In genomic region chr19:17869114-17869608, GRCh38 we compare ENCODE assay signal across 19 cellular contexts. TPM values are rescaled to one million over a fixed set of nuclear protein-coding genes. Genes with fewer than 3 reads are reported as not detected.
A peak's percentile ranks its signal among the peaks of the same experiment; 100 is the strongest.
DNase-seq lines count a peak whose midpoint lies in the region; ATAC-seq and TF ChIP-seq lines count a peak whose summit lies in the region.
"Had no signal": no experiment of that assay in that cellular context is flagged by ENCODE, and none has a peak within 500 bp of the region (broad histone marks: within the 10 kb centered on the region; RNA-seq: fewer than 3 reads in every experiment).

No MANE protein-coding gene starts in this region.

- H3K4me3 ChIP-seq in HUES64 (ENCODE audit: low read length): no peak overlapping the region
- H3K4me3 ChIP-seq: GM23248, MG63, SJSA1 had no signal

- no peaks in the 10 kb centered on the region for H3K9me3 Mint-ChIP-seq in activated naive CD4-positive, alpha-beta T cell treated with anti-CD3 and anti-CD28 coated beads for 36 hours
- no peaks in the 10 kb centered on the region for H3K9me3 Mint-ChIP-seq in activated naive CD4-positive, alpha-beta T cell treated with anti-CD3 and anti-CD28 coated beads, Interleukin-2, amount 50 U/mL, for 72 hours
- peaks cover 2% of the 10 kb centered on the region for H3K9me3 Mint-ChIP-seq in glutamatergic neuron (ENCODE audit: unreplicated experiment)
- no peaks in the 10 kb centered on the region for H3K9me3 Mint-ChIP-seq in stimulated activated naive B cell treated with anti-CD40 and anti-IgM and Interleukin-4, amounts not matched to agents 10 μg/mL and 1 μg/mL and 100 μg/mL, for 72 hours

- peaks cover 16% of the 10 kb centered on the region for H3K4me1 Mint-ChIP-seq in activated naive CD4-positive, alpha-beta T cell treated with anti-CD3 and anti-CD28 coated beads for 36 hours (ENCODE audit: low read depth)
- no peaks in the 10 kb centered on the region for H3K4me1 Mint-ChIP-seq in glutamatergic neuron (ENCODE audit: low read depth, unreplicated experiment)
- H3K4me1 Mint-ChIP-seq in stimulated activated naive B cell treated with anti-CD40 and anti-IgM and Interleukin-4, amounts not matched to agents 10 μg/mL and 1 μg/mL and 100 μg/mL, for 72 hours: peaks cover 8 to 25% of the 10 kb centered on the region in 2 donors

- H3K27me3 Mint-ChIP-seq in activated naive CD4-positive, alpha-beta T cell treated with anti-CD3 and anti-CD28 coated beads for 36 hours (ENCODE audit: low read depth): no peaks in the 10 kb centered on the region
- H3K27me3 Mint-ChIP-seq in glutamatergic neuron (ENCODE audit: unreplicated experiment): peaks cover 7% of the 10 kb centered on the region
- peaks cover 11 to 23% of the 10 kb centered on the region in 2 donors for H3K27me3 Mint-ChIP-seq in stimulated activated naive B cell treated with anti-CD40 and anti-IgM and Interleukin-4, amounts not matched to agents 10 μg/mL and 1 μg/mL and 100 μg/mL, for 72 hours

- WGBS in HUES64: 17% methylated on average over 11 of the region's 11 CpGs

- no peaks in the 10 kb centered on the region for H3K4me1 ChIP-seq in HUES64 (ENCODE audit: insufficient read depth, low read length)
- H3K4me1 ChIP-seq: SJSA1 had no signal

- peaks cover 20% of the 10 kb centered on the region for H3K27me3 ChIP-seq in HUES64 (ENCODE audit: insufficient read depth, low read length)

- peak overlapping the region; percentile 36 for H3K27ac Mint-ChIP-seq in activated naive CD4-positive, alpha-beta T cell treated with anti-CD3 and anti-CD28 coated beads for 36 hours
- peak overlapping the region in 1 of 2 donors; percentile 95 for H3K27ac Mint-ChIP-seq in activated naive CD4-positive, alpha-beta T cell treated with anti-CD3 and anti-CD28 coated beads, Interleukin-2, amount 50 U/mL, for 72 hours
- peak overlapping the region; percentile 33 for H3K27ac Mint-ChIP-seq in glutamatergic neuron (ENCODE audit: unreplicated experiment)
- H3K27ac Mint-ChIP-seq in stimulated activated naive B cell treated with anti-CD40 and anti-IgM and Interleukin-4, amounts not matched to agents 10 μg/mL and 1 μg/mL and 100 μg/mL, for 72 hours: peak overlapping the region; percentile 40
- H3K27ac Mint-ChIP-seq: B cell had no signal

- CTCF ChIA-PET in activated naive CD4-positive, alpha-beta T cell treated with anti-CD3 and anti-CD28 coated beads for 36 hours (lab: Charles Lee): interaction anchor here (4.2 kb wide), 1 partner anchor 63 kb away, joined by 25 read pairs; the partner anchor contains the start of gene CCDC124

- no peaks in the 10 kb centered on the region for H3K36me3 Mint-ChIP-seq in activated naive CD4-positive, alpha-beta T cell treated with anti-CD3 and anti-CD28 coated beads for 36 hours (ENCODE audit: low read depth)
- peaks cover 0 to 4% of the 10 kb centered on the region in 2 donors for H3K36me3 Mint-ChIP-seq in activated naive CD4-positive, alpha-beta T cell treated with anti-CD3 and anti-CD28 coated beads, Interleukin-2, amount 50 U/mL, for 72 hours
- H3K36me3 Mint-ChIP-seq in glutamatergic neuron (ENCODE audit: unreplicated experiment): no peaks in the 10 kb centered on the region
- peaks cover 2 to 23% of the 10 kb centered on the region in 2 donors for H3K36me3 Mint-ChIP-seq in stimulated activated naive B cell treated with anti-CD40 and anti-IgM and Interleukin-4, amounts not matched to agents 10 μg/mL and 1 μg/mL and 100 μg/mL, for 72 hours

- TF ChIP-seq CTCF in glutamatergic neuron (IDR thresholded peaks at IDR 0.05; ENCODE audit: partially characterized antibody, unreplicated experiment): no peak

- no peaks in the 10 kb centered on the region for H3K9me3 ChIP-seq in HUES64 (ENCODE audit: insufficient read depth, low read depth, low read length)
- H3K9me3 ChIP-seq: MG63, SJSA1 had no signal

- DNase-seq in activated naive CD4-positive, alpha-beta T cell treated with anti-CD3 and anti-CD28 coated beads for 36 hours: no peak
- no peak for DNase-seq in activated naive CD4-positive, alpha-beta T cell treated with anti-CD3 and anti-CD28 coated beads, Interleukin-2, amount 50 U/mL, for 72 hours (ENCODE audit: low spot score in 2 of 2)
- DNase-seq in glutamatergic neuron (no peak), RKO (ENCODE audit: low spot score) (no peak)
- no peak for DNase-seq in stimulated activated naive B cell treated with anti-CD40 and anti-IgM and Interleukin-4, amounts not matched to agents 10 μg/mL and 1 μg/mL and 100 μg/mL, for 72 hours
- no peak for DNase-seq in stimulated activated naive CD4-positive, alpha-beta T cell (lab: John Stamatoyannopoulos, UW)
- DNase-seq: GDM1, GM23248, Kasumi-1, MG63, NCI-H1092, NCI-H146, NCI-H2029 treated with DMSO at 0.1 percent for 48 hours, NCI-H2171 had no signal

- no peak overlapping the region for H3K9ac ChIP-seq in HUES64 (ENCODE audit: low read depth, low read length)
- H3K9ac ChIP-seq: GM23248 had no signal

- no peak for ATAC-seq in activated naive CD4-positive, alpha-beta T cell treated with anti-CD3 and anti-CD28 coated beads, Interleukin-2, amount 50 U/mL, for 72 hours
- no peak for ATAC-seq in stimulated activated naive B cell treated with anti-CD40 and anti-IgM and Interleukin-4, amounts not matched to agents 10 μg/mL and 1 μg/mL and 100 μg/mL, for 72 hours (replicated peaks)
- no peak for ATAC-seq in HG02981 (IDR thresholded peaks at IDR 0.05; ENCODE audit: unreplicated experiment)

- no peak overlapping the region for H3K4me3 Mint-ChIP-seq in activated naive CD4-positive, alpha-beta T cell treated with anti-CD3 and anti-CD28 coated beads for 36 hours
- no peak overlapping the region for H3K4me3 Mint-ChIP-seq in glutamatergic neuron (ENCODE audit: unreplicated experiment)
- no peak overlapping the region for H3K4me3 Mint-ChIP-seq in stimulated activated naive B cell treated with anti-CD40 and anti-IgM and Interleukin-4, amounts not matched to agents 10 μg/mL and 1 μg/mL and 100 μg/mL, for 72 hours
- H3K4me3 Mint-ChIP-seq: B cell had no signal

- peaks cover 11% of the 10 kb centered on the region for H3K36me3 ChIP-seq in HUES64 (ENCODE audit: insufficient read depth, low read length)

- intact Hi-C loops in activated naive CD4-positive, alpha-beta T cell treated with anti-CD3 and anti-CD28 coated beads for 36 hours (cut with micrococcal nuclease): no loop called here

- peak overlapping the region; percentile 79; the same call in 1 of the 2 replicates for H3K27ac ChIP-seq in HUES64 (ENCODE audit: low read depth, low read length)
- H3K27ac ChIP-seq: GM23248, SJSA1 had no signal

RNA-seq across cellular contexts. Expression of gene SLC5A5, which starts 2.6 kb away (rescaled TPM):
- 1 to 10 TPM; 1.1 to 1.2 TPM for total RNA-seq in activated naive CD4-positive, alpha-beta T cell treated with anti-CD3 and anti-CD28 coated beads for 36 hours
- total RNA-seq in activated naive CD4-positive, alpha-beta T cell treated with anti-CD3 and anti-CD28 coated beads, Interleukin-2, amount 50 U/mL, for 72 hours: 1 to 10 TPM; 1.5 to 2.0 TPM
- 0.25 TPM for polyA plus RNA-seq in HUES64 (2013, experiment 1 of 2)
- 0.51 TPM for polyA plus RNA-seq in HUES64 (2013, experiment 2 of 2)
- total RNA-seq in glutamatergic neuron (ENCODE audit: unreplicated experiment): 4.3 TPM
- total RNA-seq: A172, GM23248, SJSA1 had no signal
- polyA plus RNA-seq: GM23248 had no signal

RNA-seq across cellular contexts. Expression of gene RPL18A, which starts 9.5 kb away (rescaled TPM):
- 1,000 to 10,000 TPM; 4,021 to 4,160 TPM for total RNA-seq in activated naive CD4-positive, alpha-beta T cell treated with anti-CD3 and anti-CD28 coated beads for 36 hours
- 1,000 to 10,000 TPM; 3,079 to 3,707 TPM for total RNA-seq in activated naive CD4-positive, alpha-beta T cell treated with anti-CD3 and anti-CD28 coated beads, Interleukin-2, amount 50 U/mL, for 72 hours
- 2,406 TPM for polyA plus RNA-seq in HUES64 (2013, experiment 1 of 2)
- polyA plus RNA-seq in HUES64 (2013, experiment 2 of 2): 2,494 TPM
- total RNA-seq in glutamatergic neuron (ENCODE audit: unreplicated experiment): 1,135 TPM

RNA-seq across cellular contexts. Expression of gene JAK3, which starts 21.4 kb away (rescaled TPM):
- total RNA-seq in activated naive CD4-positive, alpha-beta T cell treated with anti-CD3 and anti-CD28 coated beads for 36 hours: 100 to 1,000 TPM; 231 to 235 TPM
- total RNA-seq in activated naive CD4-positive, alpha-beta T cell treated with anti-CD3 and anti-CD28 coated beads, Interleukin-2, amount 50 U/mL, for 72 hours: 100 to 1,000 TPM; 204 to 237 TPM
- 0.95 TPM for polyA plus RNA-seq in HUES64 (2013, experiment 1 of 2)
- 2.0 TPM for polyA plus RNA-seq in HUES64 (2013, experiment 2 of 2)
- 1.3 TPM for total RNA-seq in glutamatergic neuron (ENCODE audit: unreplicated experiment)

RNA-seq across cellular contexts. Expression of gene INSL3, which starts 47.8 kb away (rescaled TPM):
- total RNA-seq in activated naive CD4-positive, alpha-beta T cell treated with anti-CD3 and anti-CD28 coated beads for 36 hours: 1 to 10 TPM; 5.7 to 5.9 TPM
- total RNA-seq in activated naive CD4-positive, alpha-beta T cell treated with anti-CD3 and anti-CD28 coated beads, Interleukin-2, amount 50 U/mL, for 72 hours: 10 to 100 TPM in 1 of 2 donors, 1 to 10 TPM in 1; 6.3 to 10.5 TPM
- polyA plus RNA-seq in HUES64 (2013, experiment 1 of 2): not detected
- polyA plus RNA-seq in HUES64 (2013, experiment 2 of 2): not detected
- total RNA-seq in glutamatergic neuron (ENCODE audit: unreplicated experiment): not detected
- total RNA-seq: A172, GM23248, SJSA1 had no signal
- polyA plus RNA-seq: GM23248 had no signal

Comparison
In these comparisons a context has a peak if more than half of its experiments do, and no peak if none do; other contexts are left out.
1. RNA of gene JAK3, which starts 21.4 kb away (total RNA-seq): 204 to 237 TPM in activated naive CD4-positive, alpha-beta T cell treated with anti-CD3 and anti-CD28 coated beads, Interleukin-2, amount 50 U/mL, for 72 hours and 231 to 235 TPM in activated naive CD4-positive, alpha-beta T cell treated with anti-CD3 and anti-CD28 coated beads for 36 hours; 1.3 TPM in glutamatergic neuron (single experiment); every median in the first group is over 10 times any median in the second.